ENCODE assay signal across 9 cellular contexts in the genomic region with DNA sequence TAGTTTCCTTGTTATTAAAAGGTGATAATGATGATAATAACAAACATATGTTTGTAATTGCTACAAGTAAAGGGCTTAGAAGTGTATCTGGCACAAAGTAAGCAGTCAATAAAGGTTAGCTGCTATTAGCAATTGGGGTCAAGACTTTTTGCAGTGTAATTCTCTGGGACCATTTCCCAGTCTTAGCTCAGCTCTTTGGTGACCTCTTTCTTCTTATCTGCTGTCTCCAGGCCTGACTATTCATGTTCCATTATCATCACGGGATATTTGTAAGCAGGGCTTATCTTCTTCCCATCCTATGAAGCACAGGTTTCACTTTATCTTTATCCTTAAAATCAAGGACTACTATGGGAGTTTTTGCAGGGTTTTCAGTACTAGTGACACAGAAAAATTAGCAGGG.
DNase-seq lines count a peak whose midpoint lies in the region; ATAC-seq, FAIRE-seq and TF ChIP-seq lines count a peak whose summit lies in the region.
"Had no signal": no experiment of that assay in that cellular context is flagged by ENCODE, and none has a peak within 500 bp of the region (broad histone marks: within the 10 kb centered on the region; RNA-seq: fewer than 3 reads in every experiment).

No MANE protein-coding gene starts in this region.

- H2AFZ ChIP-seq in GM12878 (ENCODE audit: control insufficient read depth, low read depth, low read length): no peak overlapping the region

- WGBS in GM12878 (ENCODE audit: insufficient coverage, insufficient replicate concordance, low lambda C conversion rate, missing lambda C conversion rate): 67% methylated on average over 1 of the region's 1 CpG
- WGBS in tibial nerve, 2 donors: 9 to 14% methylated on average over 1 of the region's 1 CpG

- H3K79me2 ChIP-seq in GM12878 (ENCODE audit: control insufficient read depth, insufficient read depth, low read length): peaks cover 29% of the 10 kb centered on the region

- no peak overlapping the region for H3K9ac ChIP-seq in GM12878 (ENCODE audit: control insufficient read depth, insufficient read depth, low read length)

- SMC1A ChIA-PET in GM12878 (lab: Charles Lee; ENCODE audit: uncharacterized antibody, unreplicated experiment): interaction anchor here (1.0 to 4.4 kb wide), 9 partner anchors 10 to 94 kb away, joined by 3 to 27 read pairs (median 3); no protein-coding TSS in a partner anchor

- H3K27me3 ChIP-seq in GM12878 (replicated peaks in 1 of 2; ENCODE audit: control insufficient read depth in 2 of 2, insufficient read depth in 2 of 2, low read length in 1 of 2) (no peaks in the 10 kb centered on the region), tibial nerve (no peaks in the 10 kb centered on the region), MG63 (no peaks in the 10 kb centered on the region)

- peak overlapping the region; percentile 67 for H3K27ac Mint-ChIP-seq in activated naive CD4-positive, alpha-beta T cell treated with anti-CD3 and anti-CD28 coated beads for 36 hours

- TF ChIP-seq POLR2A in GM12878 (IDR thresholded peaks at IDR 0.05; ENCODE audit: low read depth, low read length) (no peak), tibial nerve (IDR thresholded peaks at IDR 0.05) (no peak)

- RAD21 ChIA-PET in GM12878 (lab: Charles Lee; ENCODE audit: unreplicated experiment): interaction anchor here (1.0 to 1.6 kb wide), 4 partner anchors 12 to 79 kb away, joined by 3 to 5 read pairs (median 4); no protein-coding TSS in a partner anchor

- no peaks in the 10 kb centered on the region; the same call in 2 of the 3 replicates for H3K9me3 ChIP-seq in GM12878 (replicated peaks; ENCODE audit: control insufficient read depth, insufficient read depth, low read length)
- H3K9me3 ChIP-seq in tibial nerve: no peaks in the 10 kb centered on the region
- no peaks in the 10 kb centered on the region for H3K9me3 ChIP-seq in MG63

- CTCF ChIA-PET in activated naive CD4-positive, alpha-beta T cell treated with anti-CD3 and anti-CD28 coated beads for 36 hours (lab: Charles Lee): interaction anchor here (0.7 to 1.6 kb wide), 2 partner anchors 10 to 90 kb away, joined by 3 to 6 read pairs; no protein-coding TSS in a partner anchor
- CTCF ChIA-PET in GM12878 (lab: Yijun Ruan, JAX): interaction anchor here (0.7 to 1.9 kb wide), 5 partner anchors 10 to 91 kb away, joined by 3 to 9 read pairs (median 3); no protein-coding TSS in a partner anchor

- in situ Hi-C loops in GM12878 (cut with MboI): no loop called here

- no peak overlapping the region for H3K4me3 Mint-ChIP-seq in activated naive CD4-positive, alpha-beta T cell treated with anti-CD3 and anti-CD28 coated beads for 36 hours

- H3K4me3 ChIP-seq in GM12878 (no peak overlapping the region), tibial nerve (no peak overlapping the region), MG63 (no peak overlapping the region)

- no peak for TF ChIP-seq RAD21 in GM12878 (IDR thresholded peaks at IDR 0.05; ENCODE audit: insufficient read depth, low read depth, low read length)

- DNase-seq in activated naive CD4-positive, alpha-beta T cell treated with anti-CD3 and anti-CD28 coated beads for 36 hours: no peak
- DNase-seq in activated naive CD4-positive, alpha-beta T cell treated with anti-CD3 and anti-CD28 coated beads, Interleukin-2, amount 50 U/mL, for 16 hours: no peak
- no peak for DNase-seq in GM12878 (ENCODE audit: low read depth, low spot score)
- DNase-seq in tibial nerve (ENCODE audit: low spot score in 2 of 2): no peak
- DNase-seq in MG63: no peak
- DNase-seq in NCI-H1105 (lab: John Stamatoyannopoulos, UW): no peak
- DNase-seq: activated CD8-positive, alpha-beta memory T cell treated with anti-CD3 and anti-CD28 coated beads, Interleukin-2, amount 50 U/mL, for 4 hours had no signal

- BruUV-seq in GM12878 (replicated peaks; lab: Mats Ljungman, UMichigan): no TSS peak

- peak; percentile 47 for FAIRE-seq in GM12878 (lab: Jason Lieb, UNC)
- FAIRE-seq in islet of Langerhans (lab: Jason Lieb, UNC): peak; percentile 5

- no peak overlapping the region for H3K27ac ChIP-seq in GM12878 (ENCODE audit: control insufficient read depth, insufficient read depth)
- H3K27ac ChIP-seq in tibial nerve: peak overlapping the region; percentile 17 to 80 (median 58)

- H3K27me3 Mint-ChIP-seq in activated naive CD4-positive, alpha-beta T cell treated with anti-CD3 and anti-CD28 coated beads for 36 hours (ENCODE audit: low read depth): no peaks in the 10 kb centered on the region

- H3K36me3 ChIP-seq in GM12878 (ENCODE audit: control insufficient read depth in 2 of 2, insufficient read depth in 2 of 2, low read length in 1 of 2) (peaks cover 0 to 9% of the 10 kb centered on the region in 2 experiments), tibial nerve (no peaks in the 10 kb centered on the region), MG63 (no peaks in the 10 kb centered on the region; the same call in 1 of the 2 replicates)

- TF ChIP-seq EP300 in GM12878 (IDR thresholded peaks at IDR 0.05; ENCODE audit: borderline replicate concordance in 1 of 2, control insufficient read depth in 1 of 2, low read depth in 2 of 2, low read length in 2 of 2): no peak
- TF ChIP-seq EP300 in tibial nerve (IDR thresholded peaks at IDR 0.05): no peak

- intact Hi-C loops in activated naive CD4-positive, alpha-beta T cell treated with anti-CD3 and anti-CD28 coated beads for 36 hours (cut with micrococcal nuclease): no loop called here
- intact Hi-C loops in GM12878 (cut with micrococcal nuclease; ENCODE audit: unreplicated experiment): no loop called here

- peaks cover 46% of the 10 kb centered on the region for H3K36me3 Mint-ChIP-seq in activated naive CD4-positive, alpha-beta T cell treated with anti-CD3 and anti-CD28 coated beads for 36 hours (ENCODE audit: low read depth)

- no peak overlapping the region for H3K4me2 ChIP-seq in GM12878 (ENCODE audit: control insufficient read depth, insufficient read depth)

- peaks cover 3% of the 10 kb centered on the region; the same call in 1 of the 2 replicates for H3K4me1 ChIP-seq in GM12878 (ENCODE audit: control insufficient read depth, insufficient read depth, low read length)
- H3K4me1 ChIP-seq in tibial nerve: peaks cover 0 to 22% (median 10%) of the 10 kb centered on the region in 4 donors

- POLR2A ChIA-PET in GM12878 (lab: Charles Lee): no interaction called here

- peaks cover 46% of the 10 kb centered on the region for H3K4me1 Mint-ChIP-seq in activated naive CD4-positive, alpha-beta T cell treated with anti-CD3 and anti-CD28 coated beads for 36 hours (ENCODE audit: low read depth)

- TF ChIP-seq CTCF in GM12878 (IDR thresholded peaks at IDR 0.05 in 2 of 3, conservative IDR thresholded peaks at IDR 0.05 in 1 of 3; ENCODE audit: control insufficient read depth in 2 of 3, extremely low read depth in 1 of 3, insufficient read depth in 1 of 3, low read depth in 3 of 3, low read length in 3 of 3): no peak
- TF ChIP-seq CTCF in tibial nerve (IDR thresholded peaks at IDR 0.05): no peak

- no peaks in the 10 kb centered on the region for H3K9me3 Mint-ChIP-seq in activated naive CD4-positive, alpha-beta T cell treated with anti-CD3 and anti-CD28 coated beads for 36 hours

- ATAC-seq in GM12878: peak; percentile 30
- no peak for ATAC-seq in HG03175 (IDR thresholded peaks at IDR 0.05; ENCODE audit: unreplicated experiment)

- H4K20me1 ChIP-seq in GM12878 (ENCODE audit: control insufficient read depth, insufficient read depth): no peaks in the 10 kb centered on the region; the same call in 1 of the 2 replicates

TF ChIP-seq in GM12878, 131 proteins besides CTCF, POLR2A, EP300 and RAD21 (continues in another document):
- no peak for TF ChIP-seq ZNF24 (IDR thresholded peaks at IDR 0.05)
- TF ChIP-seq, protein P1, sequence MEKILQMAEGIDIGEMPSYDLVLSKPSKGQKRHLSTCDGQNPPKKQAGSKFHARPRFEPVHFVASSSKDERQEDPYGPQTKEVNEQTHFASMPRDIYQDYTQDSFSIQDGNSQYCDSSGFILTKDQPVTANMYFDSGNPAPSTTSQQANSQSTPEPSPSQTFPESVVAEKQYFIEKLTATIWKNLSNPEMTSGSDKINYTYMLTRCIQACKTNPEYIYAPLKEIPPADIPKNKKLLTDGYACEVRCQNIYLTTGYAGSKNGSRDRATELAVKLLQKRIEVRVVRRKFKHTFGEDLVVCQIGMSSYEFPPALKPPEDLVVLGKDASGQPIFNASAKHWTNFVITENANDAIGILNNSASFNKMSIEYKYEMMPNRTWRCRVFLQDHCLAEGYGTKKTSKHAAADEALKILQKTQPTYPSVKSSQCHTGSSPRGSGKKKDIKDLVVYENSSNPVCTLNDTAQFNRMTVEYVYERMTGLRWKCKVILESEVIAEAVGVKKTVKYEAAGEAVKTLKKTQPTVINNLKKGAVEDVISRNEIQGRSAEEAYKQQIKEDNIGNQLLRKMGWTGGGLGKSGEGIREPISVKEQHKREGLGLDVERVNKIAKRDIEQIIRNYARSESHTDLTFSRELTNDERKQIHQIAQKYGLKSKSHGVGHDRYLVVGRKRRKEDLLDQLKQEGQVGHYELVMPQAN (conservative IDR thresholded peaks at IDR 0.05): no peak
- TF ChIP-seq, protein P2, sequence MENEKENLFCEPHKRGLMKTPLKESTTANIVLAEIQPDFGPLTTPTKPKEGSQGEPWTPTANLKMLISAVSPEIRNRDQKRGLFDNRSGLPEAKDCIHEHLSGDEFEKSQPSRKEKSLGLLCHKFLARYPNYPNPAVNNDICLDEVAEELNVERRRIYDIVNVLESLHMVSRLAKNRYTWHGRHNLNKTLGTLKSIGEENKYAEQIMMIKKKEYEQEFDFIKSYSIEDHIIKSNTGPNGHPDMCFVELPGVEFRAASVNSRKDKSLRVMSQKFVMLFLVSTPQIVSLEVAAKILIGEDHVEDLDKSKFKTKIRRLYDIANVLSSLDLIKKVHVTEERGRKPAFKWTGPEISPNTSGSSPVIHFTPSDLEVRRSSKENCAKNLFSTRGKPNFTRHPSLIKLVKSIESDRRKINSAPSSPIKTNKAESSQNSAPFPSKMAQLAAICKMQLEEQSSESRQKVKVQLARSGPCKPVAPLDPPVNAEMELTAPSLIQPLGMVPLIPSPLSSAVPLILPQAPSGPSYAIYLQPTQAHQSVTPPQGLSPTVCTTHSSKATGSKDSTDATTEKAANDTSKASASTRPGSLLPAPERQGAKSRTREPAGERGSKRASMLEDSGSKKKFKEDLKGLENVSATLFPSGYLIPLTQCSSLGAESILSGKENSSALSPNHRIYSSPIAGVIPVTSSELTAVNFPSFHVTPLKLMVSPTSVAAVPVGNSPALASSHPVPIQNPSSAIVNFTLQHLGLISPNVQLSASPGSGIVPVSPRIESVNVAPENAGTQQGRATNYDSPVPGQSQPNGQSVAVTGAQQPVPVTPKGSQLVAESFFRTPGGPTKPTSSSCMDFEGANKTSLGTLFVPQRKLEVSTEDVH (IDR thresholded peaks at IDR 0.05; ENCODE audit: low read depth, partially characterized antibody): no peak
- no peak for TF ChIP-seq CHD1 (IDR thresholded peaks at IDR 0.05; ENCODE audit: low read depth, low read length)
- no peak for TF ChIP-seq CBX5 (IDR thresholded peaks at IDR 0.05; ENCODE audit: low read depth)
- no peak for TF ChIP-seq NFXL1 (IDR thresholded peaks at IDR 0.05; ENCODE audit: borderline replicate concordance)
- TF ChIP-seq TCF12 (IDR thresholded peaks at IDR 0.05; ENCODE audit: low read depth, low read length): no peak
- TF ChIP-seq SP1 (IDR thresholded peaks at IDR 0.05; ENCODE audit: low read depth, low read length): no peak
- no peak for TF ChIP-seq SUZ12 (IDR thresholded peaks at IDR 0.05; ENCODE audit: unreplicated experiment)
